Comparison of ENCODE assay signal across 8 cellular contexts in the genomic region with DNA sequence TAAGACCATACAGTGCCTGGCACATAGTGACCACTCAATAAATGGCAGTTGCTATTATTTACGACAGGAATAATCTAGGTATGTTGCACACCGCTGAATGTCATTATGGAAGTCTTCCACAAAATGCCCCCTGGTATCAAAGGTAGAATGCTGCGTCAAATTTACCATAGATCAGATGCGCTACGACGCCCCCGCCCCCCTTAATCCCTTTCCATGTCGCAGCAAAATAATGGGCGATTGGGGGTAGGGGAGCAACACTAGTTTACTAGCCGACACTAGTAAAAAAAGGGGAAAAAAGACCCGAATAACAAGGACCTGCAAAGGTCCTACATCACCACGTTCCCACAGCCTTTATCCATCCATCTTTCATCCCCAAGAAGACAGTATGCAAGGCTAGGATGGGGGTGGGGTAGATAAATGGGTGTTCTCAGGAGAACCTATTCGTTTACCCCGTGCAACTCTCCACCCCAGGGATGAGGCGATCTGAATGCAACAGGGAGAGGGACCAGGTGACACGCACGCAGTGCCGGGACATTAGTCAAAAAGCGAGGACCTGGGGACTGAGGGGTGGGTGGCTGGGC. TPM values are rescaled to one million over a fixed set of nuclear protein-coding genes. Genes with fewer than 3 reads are reported as not detected.
A peak's percentile ranks its signal among the peaks of the same experiment; 100 is the strongest.
DNase-seq lines count a peak whose midpoint lies in the region; ATAC-seq and TF ChIP-seq lines count a peak whose summit lies in the region.

No MANE protein-coding gene starts in this region.

- H3K14ac ChIP-seq in IMR-90 (replicated peaks; ENCODE audit: low read depth, low read length), result peak overlapping the region; percentile 80

- H3K36me3 ChIP-seq in IMR-90 (ENCODE audit: control insufficient read depth, insufficient read depth, low read length) (no peaks in the 10 kb centered on the region; the same call in 1 of the 2 replicates), right atrium auricular region (no peaks in the 10 kb centered on the region)

- no peaks in the 10 kb centered on the region for H3K9me3 Mint-ChIP-seq in activated naive CD4-positive, alpha-beta T cell treated with anti-CD3 and anti-CD28 coated beads, Interleukin-2, amount 50 U/mL, for 24 hours

- H2BK15ac ChIP-seq in IMR-90 (ENCODE audit: low read depth, low read length), result no peak overlapping the region

- H3K27ac Mint-ChIP-seq in activated naive CD4-positive, alpha-beta T cell treated with anti-CD3 and anti-CD28 coated beads, Interleukin-2, amount 50 U/mL, for 24 hours, result peak overlapping the region; percentile 100

- H3K27ac ChIP-seq in IMR-90 (ENCODE audit: insufficient read depth, low read length) (peak overlapping the region; percentile 98), right atrium auricular region (peak overlapping the region; percentile 96 to 97)

- peak overlapping the region; percentile 57; the same call in 1 of the 2 replicates for H2AK5ac ChIP-seq in IMR-90 (ENCODE audit: low read depth, low read length)

- dilution Hi-C loops in IMR-90 (cut with HindIII; ENCODE audit: low sequenced_read_pairs, unreplicated experiment), result no loop called here

- peak overlapping the region; percentile 50 for H3K56ac ChIP-seq in IMR-90 (ENCODE audit: extremely low read depth, insufficient read depth, low read length)

- no peak for TF ChIP-seq POLR2A in IMR-90 (IDR thresholded peaks at IDR 0.05; ENCODE audit: low read depth, low read length)

- peak overlapping the region; percentile 93 for H2AFZ ChIP-seq in IMR-90 (replicated peaks; ENCODE audit: low read length, poor library complexity)

- no peaks in the 10 kb centered on the region for H3K27me3 Mint-ChIP-seq in activated naive CD4-positive, alpha-beta T cell treated with anti-CD3 and anti-CD28 coated beads, Interleukin-2, amount 50 U/mL, for 24 hours

- H3K27me3 ChIP-seq in IMR-90 (ENCODE audit: control insufficient read depth, insufficient read depth, low read length), result no peaks in the 10 kb centered on the region
- H3K27me3 ChIP-seq in right atrium auricular region, result no peaks in the 10 kb centered on the region

- peak overlapping the region; percentile 98 for H3K9ac ChIP-seq in IMR-90 (ENCODE audit: low read depth, low read length)

- H3K4me2 ChIP-seq in IMR-90 (ENCODE audit: low read depth, low read length), result peak overlapping the region; percentile 99

- BruUV-seq in IMR-90 (replicated peaks; lab: Mats Ljungman, UMichigan), result no TSS peak

- CTCF ChIA-PET in IMR-90 (lab: Yijun Ruan, JAX), result no interaction called here

- TF ChIP-seq RAD21 in IMR-90 (IDR thresholded peaks at IDR 0.05; ENCODE audit: low read length), result no peak

- H2BK120ac ChIP-seq in IMR-90 (ENCODE audit: low read depth, low read length), result peak overlapping the region; percentile 36; the same call in 1 of the 2 replicates

- TF ChIP-seq CTCF in IMR-90 (conservative IDR thresholded peaks at IDR 0.05; ENCODE audit: low read depth, low read length) (no peak), right atrium auricular region (IDR thresholded peaks at IDR 0.05) (no peak)

- intact Hi-C loops in IMR-90 (cut with micrococcal nuclease), result loop anchor here (5.0 to 10.0 kb wide), 2 partner anchors 189 to 276 kb away; no protein-coding TSS in a partner anchor

- H3K36me3 Mint-ChIP-seq in activated naive CD4-positive, alpha-beta T cell treated with anti-CD3 and anti-CD28 coated beads, Interleukin-2, amount 50 U/mL, for 24 hours, result peaks cover 8% of the 10 kb centered on the region

- H2BK5ac ChIP-seq in IMR-90 (ENCODE audit: low read depth, low read length, poor library complexity, severe bottlenecking), result peak overlapping the region; percentile 99

- no peak overlapping the region for H2BK20ac ChIP-seq in IMR-90 (ENCODE audit: low read depth, low read length)

- no CpG with 5 or more reads among the region's 19 CpGs for whole genome bisulfite sequencing in IMR-90 (ENCODE audit: extremely low coverage in 2 of 2, insufficient read length in 1 of 2), 2 experiments

- H3K4me3 ChIP-seq in IMR-90 (ENCODE audit: insufficient read depth, low read depth, low read length) (peak overlapping the region; percentile 58), right atrium auricular region (peak overlapping the region; percentile 89 to 97), skeletal muscle cell (ENCODE audit: low read depth, low read length) (peak overlapping the region; percentile 72)

- peaks cover 17 to 28% of the 10 kb centered on the region in 2 experiments for H3K79me1 ChIP-seq in IMR-90 (ENCODE audit: low read depth in 1 of 2, low read length in 2 of 2)

- H3K4me1 ChIP-seq in IMR-90 (ENCODE audit: control insufficient read depth, insufficient read depth, low read length), result no peaks in the 10 kb centered on the region
- H3K4me1 ChIP-seq in right atrium auricular region, result peaks cover 0 to 39% of the 10 kb centered on the region in 2 donors

- H3K18ac ChIP-seq in IMR-90 (ENCODE audit: low read depth, low read length), result peak overlapping the region; percentile 35; the same call in 1 of the 2 replicates

- H3K9me1 ChIP-seq in IMR-90 (ENCODE audit: insufficient read depth, low read length), result no peaks in the 10 kb centered on the region

- H4K20me1 ChIP-seq in IMR-90 (ENCODE audit: insufficient read depth, low read length), result peaks cover 3% of the 10 kb centered on the region; the same call in 1 of the 2 replicates

- H3K9me3 ChIP-seq in IMR-90 (ENCODE audit: control insufficient read depth, insufficient read depth, low read length), result no peaks in the 10 kb centered on the region
- no peaks in the 10 kb centered on the region for H3K9me3 ChIP-seq in right atrium auricular region

- H4K91ac ChIP-seq in IMR-90 (ENCODE audit: insufficient read depth, low read depth, low read length), result no peak overlapping the region

- peak overlapping the region; percentile 4; the same call in 1 of the 2 replicates for H4K5ac ChIP-seq in IMR-90 (ENCODE audit: low read depth, low read length)

- H3K4me3 Mint-ChIP-seq in activated naive CD4-positive, alpha-beta T cell treated with anti-CD3 and anti-CD28 coated beads, Interleukin-2, amount 50 U/mL, for 24 hours, result peak overlapping the region; percentile 98

- H2AK9ac ChIP-seq in IMR-90 (replicated peaks; ENCODE audit: low read depth, low read length, poor library complexity), result peak overlapping the region; percentile 92

- peak overlapping the region; percentile 69 for H3K23ac ChIP-seq in IMR-90 (ENCODE audit: low read depth, low read length)

- DNase-seq in activated CD4-positive, CD25-positive, alpha-beta regulatory T cell (lab: John Stamatoyannopoulos, UW), result no peak
- DNase-seq in IMR-90 (peak; percentile 5), right atrium auricular region (ENCODE audit: low spot score) (no peak), skeletal muscle cell (ENCODE audit: low read depth) (no peak), GF-D8 (lab: John Stamatoyannopoulos, UW) (no peak), DMS114 treated with DMSO at 0.1 percent for 48 hours (lab: John Stamatoyannopoulos, UW; ENCODE audit: unreplicated experiment) (no peak)

- peak; percentile 17 to 22 for ATAC-seq in activated CD4-positive, CD25-positive, alpha-beta regulatory T cell treated with anti-CD3 and anti-CD28 coated beads, Interleukin-2, amount 50 U/mL, for 24 hours
- ATAC-seq in IMR-90 (ENCODE audit: low read depth), result peak; percentile 10

- peak overlapping the region; percentile 80 for H3K4ac ChIP-seq in IMR-90 (ENCODE audit: low read depth, low read length)

- H4K8ac ChIP-seq in IMR-90 (ENCODE audit: low read depth in 2 of 2, low read length in 2 of 2), result peak overlapping the region; percentile 90 to 98; a peak in 2 of 4 replicates

- POLR2A ChIA-PET in IMR-90 (lab: Charles Lee; ENCODE audit: unreplicated experiment), result interaction anchor here (0.6 to 0.8 kb wide), 2 partner anchors 12 to 43 kb away, joined by 3 to 5 read pairs; no protein-coding TSS in a partner anchor

- in situ Hi-C loops in IMR-90 (cut with MboI; ENCODE audit: low sequenced_read_pairs), result no loop called here

- H3K4me1 Mint-ChIP-seq in activated naive CD4-positive, alpha-beta T cell treated with anti-CD3 and anti-CD28 coated beads, Interleukin-2, amount 50 U/mL, for 24 hours, result peaks cover 55% of the 10 kb centered on the region

TF ChIP-seq in IMR-90, 13 proteins besides CTCF, POLR2A, EP300 and RAD21:
- no peak for TF ChIP-seq FOS (IDR thresholded peaks at IDR 0.05; ENCODE audit: low read depth, low read length)

RNA-seq across cellular contexts. Expression of gene PREPL, which starts 0.5 kb away (rescaled TPM):
- total RNA-seq in IMR-90 (2012; rRNA removed) (39.6 and 59.2 TPM in 2 replicates), right atrium auricular region (10 to 100 TPM; 71.5 to 98.5 TPM)
- polyA plus RNA-seq in IMR-90 (2012; rRNA removed), result 22.8 and 27.6 TPM in 2 replicates
- 3.9 and 4.9 TPM in 2 replicates for polyA plus RNA-seq in IMR-90 (2012; cell fraction: cytosol; rRNA removed)
- polyA plus RNA-seq in IMR-90 (2012; cell fraction: nucleus; rRNA removed; ENCODE audit: low replicate concordance), result 2.5 and 37.3 TPM in 2 replicates

RNA-seq across cellular contexts. Expression of gene CAMKMT, which starts 0.9 kb away (rescaled TPM):
- total RNA-seq in IMR-90 (2012; rRNA removed) (6.7 and 6.8 TPM in 2 replicates), right atrium auricular region (1 to 10 TPM; 3.6 to 4.6 TPM)
- polyA plus RNA-seq in IMR-90 (2012; rRNA removed), result 3.7 and 4.4 TPM in 2 replicates
- 2.0 and 3.1 TPM in 2 replicates for polyA plus RNA-seq in IMR-90 (2012; cell fraction: cytosol; rRNA removed)
- 0.95 and 3.8 TPM in 2 replicates for polyA plus RNA-seq in IMR-90 (2012; cell fraction: nucleus; rRNA removed; ENCODE audit: low replicate concordance)
